In the genomic region with DNA sequence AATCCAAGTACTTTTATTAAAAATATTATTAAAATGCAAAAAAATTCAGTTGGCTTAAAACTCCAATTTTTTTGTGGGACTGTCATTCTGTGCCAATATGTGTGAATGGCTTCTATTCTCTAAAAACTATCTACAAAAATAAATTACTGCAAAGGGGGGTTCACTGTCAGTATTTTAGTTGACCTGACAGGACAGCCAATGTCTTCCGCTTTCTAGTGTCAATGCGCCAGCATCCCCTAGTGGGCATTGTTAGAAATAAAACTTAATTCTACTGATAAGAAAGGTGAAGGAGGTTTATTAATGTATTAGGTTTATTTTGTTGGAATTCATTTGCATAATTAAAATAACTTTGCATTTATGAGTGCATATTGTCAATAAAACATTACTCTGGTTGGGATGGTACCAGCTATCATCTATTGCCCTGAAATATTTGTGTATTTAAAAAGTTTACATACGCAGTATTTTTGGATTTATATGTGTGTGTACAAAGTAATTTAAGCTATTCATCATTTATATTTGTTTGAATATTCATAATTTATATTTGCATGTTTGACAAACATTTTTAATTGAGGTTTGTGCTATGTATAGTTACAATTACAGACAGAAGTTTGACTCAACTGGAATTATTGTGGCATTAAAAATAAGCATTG, we compare ENCODE assay signal across 8 cellular contexts.
DNase-seq lines count a peak whose midpoint lies in the region; ATAC-seq and TF ChIP-seq lines count a peak whose summit lies in the region.

No MANE protein-coding gene starts in this region.

- H2BK5ac ChIP-seq in IMR-90 (ENCODE audit: low read depth, low read length, poor library complexity, severe bottlenecking), result no peak overlapping the region

- H3K9me3 ChIP-seq in IMR-90 (ENCODE audit: control insufficient read depth, insufficient read depth, low read length), result no peaks in the 10 kb centered on the region
- H3K9me3 ChIP-seq in fibroblast of lung (ENCODE audit: control insufficient read depth, insufficient read depth, low read depth, low read length), result no peaks in the 10 kb centered on the region
- no peaks in the 10 kb centered on the region for H3K9me3 ChIP-seq in sigmoid colon

- TF ChIP-seq EP300 in sigmoid colon (IDR thresholded peaks at IDR 0.05), result no peak

- no peak overlapping the region for H3K4ac ChIP-seq in IMR-90 (ENCODE audit: low read depth, low read length)

- ATAC-seq in activated CD4-positive, alpha-beta T cell treated with anti-CD3 and anti-CD28 coated beads for 36 hours, result no peak
- ATAC-seq in IMR-90 (ENCODE audit: low read depth), result peak; percentile 51; the same call in 1 of the 2 replicates
- ATAC-seq in SK-N-SH treated with all-trans-retinoic acid at 6 μM for 48 hours, result peak; percentile 42; the same call in 1 of the 3 replicates
- no peak for ATAC-seq in GM18517 (IDR thresholded peaks at IDR 0.05; ENCODE audit: unreplicated experiment)

- TF ChIP-seq CTCF in IMR-90 (conservative IDR thresholded peaks at IDR 0.05; ENCODE audit: low read depth, low read length) (peak; percentile 86), fibroblast of lung (conservative IDR thresholded peaks at IDR 0.05 in 1 of 2, IDR thresholded peaks at IDR 0.05 in 1 of 2; ENCODE audit: low read depth in 1 of 2, low read length in 2 of 2) (peak; percentile 84 to 85), sigmoid colon (IDR thresholded peaks at IDR 0.05) (peak in 3 of 4 experiments; percentile 26 to 63 (median 59))

- no peak overlapping the region for H3K4me3 ChIP-seq in IMR-90 (ENCODE audit: insufficient read depth, low read depth, low read length)
- H3K4me3 ChIP-seq in fibroblast of lung (replicated peaks in 1 of 4; ENCODE audit: control extremely low read depth in 1 of 4, insufficient read depth in 1 of 4, low read depth in 3 of 4, low read length in 4 of 4), result no peak overlapping the region
- H3K4me3 ChIP-seq in sigmoid colon, result no peak overlapping the region

- H3K18ac ChIP-seq in IMR-90 (ENCODE audit: low read depth, low read length), result no peak overlapping the region

- H2AK5ac ChIP-seq in IMR-90 (ENCODE audit: low read depth, low read length), result no peak overlapping the region

- no peak overlapping the region for H2AFZ ChIP-seq in IMR-90 (replicated peaks; ENCODE audit: low read length, poor library complexity)
- H2AFZ ChIP-seq in fibroblast of lung (ENCODE audit: low read length), result no peak overlapping the region

- H2BK15ac ChIP-seq in IMR-90 (ENCODE audit: low read depth, low read length), result no peak overlapping the region

- H3K4me3 Mint-ChIP-seq in activated CD4-positive, alpha-beta T cell treated with anti-CD3 and anti-CD28 coated beads for 36 hours, result no peak overlapping the region

- TF ChIP-seq POLR2A in IMR-90 (IDR thresholded peaks at IDR 0.05; ENCODE audit: low read depth, low read length), result no peak
- TF ChIP-seq POLR2A in sigmoid colon (IDR thresholded peaks at IDR 0.05), result no peak

- H2BK20ac ChIP-seq in IMR-90 (ENCODE audit: low read depth, low read length), result no peak overlapping the region

- no peaks in the 10 kb centered on the region for H4K20me1 ChIP-seq in IMR-90 (ENCODE audit: insufficient read depth, low read length)
- no peaks in the 10 kb centered on the region for H4K20me1 ChIP-seq in fibroblast of lung (ENCODE audit: control insufficient read depth, extremely low read depth, insufficient read depth, low read length)

- H3K9me1 ChIP-seq in IMR-90 (ENCODE audit: insufficient read depth, low read length), result no peaks in the 10 kb centered on the region

- H4K5ac ChIP-seq in IMR-90 (ENCODE audit: low read depth, low read length), result no peak overlapping the region

- WGBS in IMR-90 (ENCODE audit: extremely low coverage in 2 of 2, insufficient read length in 1 of 2), 2 experiments, result no CpG with 5 or more reads among the region's 3 CpGs
- 58 to 62% methylated on average over 3 of the region's 3 CpGs for WGBS in sigmoid colon, 2 donors

- no peaks in the 10 kb centered on the region for H3K36me3 Mint-ChIP-seq in activated CD4-positive, alpha-beta T cell treated with anti-CD3 and anti-CD28 coated beads for 36 hours (ENCODE audit: low read depth)

- no peaks in the 10 kb centered on the region for H3K9me3 Mint-ChIP-seq in activated CD4-positive, alpha-beta T cell treated with anti-CD3 and anti-CD28 coated beads for 36 hours (ENCODE audit: low read depth)

- H2AK9ac ChIP-seq in IMR-90 (replicated peaks; ENCODE audit: low read depth, low read length, poor library complexity), result no peak overlapping the region

- H2BK120ac ChIP-seq in IMR-90 (ENCODE audit: low read depth, low read length), result no peak overlapping the region

- no peak overlapping the region for H3K23ac ChIP-seq in IMR-90 (ENCODE audit: low read depth, low read length)

- H3K79me2 ChIP-seq in fibroblast of lung (ENCODE audit: control insufficient read depth, insufficient read depth, low read length), result no peaks in the 10 kb centered on the region

- no peaks in the 10 kb centered on the region for H3K27me3 Mint-ChIP-seq in activated CD4-positive, alpha-beta T cell treated with anti-CD3 and anti-CD28 coated beads for 36 hours

- intact Hi-C loops in activated CD4-positive, alpha-beta T cell treated with anti-CD3 and anti-CD28 coated beads for 36 hours (cut with DNase I, micrococcal nuclease), result loop anchor here in 1 of 2 experiments (5.0 kb wide), 1 partner anchor 200 kb away; no protein-coding TSS in a partner anchor
- intact Hi-C loops in IMR-90 (cut with micrococcal nuclease) (loop anchor here (2.0 to 10.0 kb wide), 3 partner anchors 202 to 1838 kb away; no protein-coding TSS in a partner anchor), sigmoid colon (cut with DNase I) (no loop called here)

- CTCF ChIA-PET in activated CD4-positive, alpha-beta T cell treated with anti-CD3 and anti-CD28 coated beads for 36 hours (lab: Charles Lee), result interaction anchor here (0.7 to 1.6 kb wide), 5 partner anchors 20 to 192 kb away, joined by 3 to 6 read pairs (median 3); no protein-coding TSS in a partner anchor
- CTCF ChIA-PET in IMR-90 (lab: Yijun Ruan, JAX), result interaction anchor here (1.1 kb wide), 1 partner anchor 993 kb away, joined by 3 read pairs; no protein-coding TSS in a partner anchor

- H3K36me3 ChIP-seq in IMR-90 (ENCODE audit: control insufficient read depth, insufficient read depth, low read length) (no peaks in the 10 kb centered on the region), fibroblast of lung (ENCODE audit: control insufficient read depth, insufficient read depth, low read length) (no peaks in the 10 kb centered on the region), sigmoid colon (no peaks in the 10 kb centered on the region)

- H3K4me2 ChIP-seq in IMR-90 (ENCODE audit: low read depth, low read length) (no peak overlapping the region), fibroblast of lung (ENCODE audit: extremely low read depth, insufficient read depth, low read length) (no peak overlapping the region)

- H3K27ac ChIP-seq in IMR-90 (ENCODE audit: insufficient read depth, low read length), result no peak overlapping the region
- no peak overlapping the region for H3K27ac ChIP-seq in fibroblast of lung (ENCODE audit: insufficient read depth, low read length)
- H3K27ac ChIP-seq in sigmoid colon, result no peak overlapping the region

- no peak overlapping the region for H3K56ac ChIP-seq in IMR-90 (ENCODE audit: extremely low read depth, insufficient read depth, low read length)

- BruUV-seq in IMR-90 (replicated peaks; lab: Mats Ljungman, UMichigan), result no TSS peak

- dilution Hi-C loops in IMR-90 (cut with HindIII; ENCODE audit: low sequenced_read_pairs, unreplicated experiment), result no loop called here

- H3K14ac ChIP-seq in IMR-90 (replicated peaks; ENCODE audit: low read depth, low read length), result no peak overlapping the region

- H3K79me1 ChIP-seq in IMR-90 (ENCODE audit: low read depth in 1 of 2, low read length in 2 of 2), result no peaks in the 10 kb centered on the region

- no peak overlapping the region for H3K27ac Mint-ChIP-seq in activated CD4-positive, alpha-beta T cell treated with anti-CD3 and anti-CD28 coated beads for 36 hours

- in situ Hi-C loops in IMR-90 (cut with MboI; ENCODE audit: low sequenced_read_pairs), result no loop called here

- H3K9ac ChIP-seq in IMR-90 (ENCODE audit: low read depth, low read length) (no peak overlapping the region), fibroblast of lung (ENCODE audit: insufficient read depth, low read length) (no peak overlapping the region)

- H4K8ac ChIP-seq in IMR-90 (ENCODE audit: low read depth in 2 of 2, low read length in 2 of 2), result no peak overlapping the region

- H3K27me3 ChIP-seq in IMR-90 (ENCODE audit: control insufficient read depth, insufficient read depth, low read length) (no peaks in the 10 kb centered on the region), fibroblast of lung (ENCODE audit: control insufficient read depth, insufficient read depth, low read length) (no peaks in the 10 kb centered on the region), sigmoid colon (no peaks in the 10 kb centered on the region)

- POLR2A ChIA-PET in activated CD4-positive, alpha-beta T cell treated with anti-CD3 and anti-CD28 coated beads for 36 hours (lab: Charles Lee), result no interaction called here
- POLR2A ChIA-PET in IMR-90 (lab: Charles Lee; ENCODE audit: unreplicated experiment), result no interaction called here

- H3K4me1 ChIP-seq in IMR-90 (ENCODE audit: control insufficient read depth, insufficient read depth, low read length) (no peaks in the 10 kb centered on the region), fibroblast of lung (ENCODE audit: control insufficient read depth, extremely low read depth, insufficient read depth, low read length) (no peaks in the 10 kb centered on the region), sigmoid colon (no peaks in the 10 kb centered on the region)

- TF ChIP-seq RAD21 in IMR-90 (IDR thresholded peaks at IDR 0.05; ENCODE audit: low read length), result peak; percentile 86

- DNase-seq in activated CD4-positive, alpha-beta T cell treated with anti-CD3 and anti-CD28 coated beads for 36 hours, result peak; percentile 60
- DNase-seq in activated CD4-positive, alpha-beta T cell treated with anti-CD3 and anti-CD28 coated beads for 1 hour, result no peak
- peak; percentile 39 for DNase-seq in IMR-90
- peak; percentile 8 to 53 for DNase-seq in fibroblast of lung (ENCODE audit: low read depth in 2 of 2)
- no peak for DNase-seq in sigmoid colon
- no peak for DNase-seq in OCI-M2 (lab: John Stamatoyannopoulos, UW; ENCODE audit: unreplicated experiment)

- no peaks in the 10 kb centered on the region for H3K4me1 Mint-ChIP-seq in activated CD4-positive, alpha-beta T cell treated with anti-CD3 and anti-CD28 coated beads for 36 hours

- H4K91ac ChIP-seq in IMR-90 (ENCODE audit: insufficient read depth, low read depth, low read length), result no peak overlapping the region

TF ChIP-seq in IMR-90, 13 proteins besides CTCF, POLR2A, EP300 and RAD21:
- peak; percentile 70 for TF ChIP-seq SMC3 (IDR thresholded peaks at IDR 0.05; ENCODE audit: low read depth, low read length)
- TF ChIP-seq FOS (IDR thresholded peaks at IDR 0.05; ENCODE audit: low read depth, low read length), result no peak
- TF ChIP-seq BHLHE40 (IDR thresholded peaks at IDR 0.05; ENCODE audit: low read depth, low read length), result no peak
TF ChIP-seq in IMR-90: peak in this region for 1.

TF ChIP-seq in SK-N-SH treated with all-trans-retinoic acid at 6 μM for 48 hours, 23 proteins besides CTCF, POLR2A, EP300 and RAD21 (continues in another document):
- TF ChIP-seq PPARA (CRISPR knock-in tag; IDR thresholded peaks at IDR 0.05; ENCODE audit: borderline replicate concordance) (no peak), TCF4 (CRISPR knock-in tag; IDR thresholded peaks at IDR 0.05; ENCODE audit: borderline replicate concordance) (no peak)

Comparison
In these comparisons a context has a peak if more than half of its experiments do, and no peak if none do; other contexts are left out.
1. DNase-seq: peak in activated CD4-positive, alpha-beta T cell treated with anti-CD3 and anti-CD28 coated beads for 36 hours (single experiment), IMR-90 (single experiment) and fibroblast of lung (2 of 2); none in activated CD4-positive, alpha-beta T cell treated with anti-CD3 and anti-CD28 coated beads for 1 hour (single experiment), sigmoid colon (single experiment) and OCI-M2 (single experiment).
2. ATAC-seq: peak in IMR-90 (single experiment) and SK-N-SH treated with all-trans-retinoic acid at 6 μM for 48 hours (single experiment); none in activated CD4-positive, alpha-beta T cell treated with anti-CD3 and anti-CD28 coated beads for 36 hours (single experiment) and GM18517 (single experiment).
3. Peak in every context shown above with its lines, with median percentiles within 50 percentile points of each other: CTCF ChIP-seq.